22 cellular contexts compared by ENCODE assay signal in the genomic region with DNA sequence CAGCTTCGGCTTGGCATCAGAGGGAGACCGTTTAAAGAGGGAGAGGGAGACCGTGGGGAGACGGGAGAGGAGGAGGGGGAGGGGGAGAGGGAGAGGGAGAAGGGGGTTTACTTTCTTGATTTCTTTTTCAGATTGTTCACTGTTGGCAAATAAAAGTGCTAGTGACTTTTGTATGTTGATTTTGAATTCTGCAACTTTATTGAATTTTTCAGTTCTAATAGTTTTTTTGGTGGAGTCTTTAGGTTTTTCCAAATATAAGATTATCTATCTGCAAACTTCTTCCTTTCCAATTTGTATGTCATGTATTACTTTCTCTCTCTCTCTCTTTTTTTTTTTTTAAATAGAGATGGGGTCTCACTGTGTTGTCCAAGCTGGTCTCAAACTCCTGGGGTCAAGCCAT.
DNase-seq lines count a peak whose midpoint lies in the region; ATAC-seq and TF ChIP-seq lines count a peak whose summit lies in the region.
"Had no signal": no experiment of that assay in that cellular context is flagged by ENCODE, and none has a peak within 500 bp of the region (broad histone marks: within the 10 kb centered on the region; RNA-seq: fewer than 3 reads in every experiment).

No MANE protein-coding gene starts in this region.

- no peaks in the 10 kb centered on the region for H3K27me3 ChIP-seq in heart right ventricle
- no peaks in the 10 kb centered on the region for H3K27me3 ChIP-seq in right atrium auricular region
- no peaks in the 10 kb centered on the region for H3K27me3 ChIP-seq in gastrocnemius medialis
- no peaks in the 10 kb centered on the region for H3K27me3 ChIP-seq in thyroid gland
- H3K27me3 ChIP-seq: BE2C; BLaER1 treated with 17β-estradiol and CSF1 and Interleukin-3, amounts not matched to agents 10 nM and 100 nM had no signal

- H3K36me3 ChIP-seq in heart right ventricle (peaks cover 0 to 63% (median 18%) of the 10 kb centered on the region in 9 donors), right atrium auricular region (peaks cover 29% of the 10 kb centered on the region), gastrocnemius medialis (peaks cover 0 to 29% of the 10 kb centered on the region in 2 donors), thyroid gland (peaks cover 0 to 4% of the 10 kb centered on the region in 2 donors)
- H3K36me3 ChIP-seq: BE2C had no signal

- H3K27ac ChIP-seq in heart right ventricle (peak overlapping the region in 6 of 10 donors; percentile 10 to 68 (median 51)), right atrium auricular region (peak overlapping the region; percentile 57 to 79), gastrocnemius medialis (peak overlapping the region in 3 of 4 donors; percentile 17 to 68 (median 52)), thyroid gland (no peak overlapping the region)
- H3K27ac ChIP-seq: A549; BLaER1 treated with 17β-estradiol and CSF1 and Interleukin-3, amounts not matched to agents 10 nM and 100 nM; GM23248 had no signal

- TF ChIP-seq CTCF in heart right ventricle (IDR thresholded peaks at IDR 0.05) (no peak), right atrium auricular region (IDR thresholded peaks at IDR 0.05) (no peak), gastrocnemius medialis (IDR thresholded peaks at IDR 0.05 in 4 of 5, conservative IDR thresholded peaks at IDR 0.05 in 1 of 5) (no peak), thyroid gland (IDR thresholded peaks at IDR 0.05) (no peak)

- H3K4me1 ChIP-seq in heart right ventricle (peaks cover 0 to 6% (median 0%) of the 10 kb centered on the region in 9 donors), right atrium auricular region (no peaks in the 10 kb centered on the region), gastrocnemius medialis (peaks cover 7% of the 10 kb centered on the region in 2 donors), thyroid gland (peaks cover 4 to 9% of the 10 kb centered on the region in 2 donors)
- H3K4me1 ChIP-seq: BE2C had no signal

- peak overlapping the region in 5 of 10 donors; percentile 5 to 37 (median 26) for H3K4me3 ChIP-seq in heart right ventricle
- H3K4me3 ChIP-seq in right atrium auricular region, result peak overlapping the region in 1 of 2 donors; percentile 12
- H3K4me3 ChIP-seq in gastrocnemius medialis, result no peak overlapping the region
- H3K4me3 ChIP-seq in thyroid gland (replicated peaks in 1 of 3), result no peak overlapping the region
- H3K4me3 ChIP-seq: A549; BLaER1 treated with 17β-estradiol and CSF1 and Interleukin-3, amounts not matched to agents 10 nM and 100 nM; GM12878; GM23248 had no signal

- no peak for DNase-seq in heart right ventricle
- DNase-seq in cardiac septum (ENCODE audit: low spot score), result no peak
- DNase-seq in right atrium auricular region (ENCODE audit: low spot score), result no peak
- no peak for DNase-seq in Right ventricle myocardium superior
- DNase-seq in gastrocnemius medialis, result peak in 1 of 2 donors; percentile 18
- DNase-seq in thyroid gland, result no peak
- DNase-seq: 8988T; ACHN; AML-193; BE2C; CD4-positive, alpha-beta T cell; CD8-positive, alpha-beta memory T cell; DMS 273 treated with DMSO at 0.1 percent for 48 hours; DMS79; EL; GDM1; GM23248; H7; HCEC 1CT had no signal

- TF ChIP-seq POLR2A in gastrocnemius medialis (IDR thresholded peaks at IDR 0.05), result no peak
- no peak for TF ChIP-seq POLR2A in thyroid gland (IDR thresholded peaks at IDR 0.05)

- in situ Hi-C loops in gastrocnemius medialis (cut with MboI; ENCODE audit: low sequenced_read_pairs in 4 of 4), result loop anchor here in 1 of 4 donors (25.0 kb wide), 1 partner anchor 115 kb away; a partner anchor contains a TSS

- no peaks in the 10 kb centered on the region for H3K9me3 ChIP-seq in heart right ventricle
- H3K9me3 ChIP-seq in right atrium auricular region, result no peaks in the 10 kb centered on the region
- no peaks in the 10 kb centered on the region for H3K9me3 ChIP-seq in gastrocnemius medialis
- H3K9me3 ChIP-seq in thyroid gland, result no peaks in the 10 kb centered on the region
- H3K9me3 ChIP-seq: A549, BE2C had no signal

- intact Hi-C loops in heart right ventricle (cut with DNase I) (no loop called here), cardiac septum (cut with DNase I) (no loop called here), Right ventricle myocardium superior (cut with DNase I) (no loop called here), gastrocnemius medialis (cut with DNase I; ENCODE audit: low total_unique reads) (no loop called here), thyroid gland (cut with DNase I) (no loop called here)

- WGBS in heart right ventricle, 2 donors, result 65 to 66% methylated on average over 4 of the region's 4 CpGs
- WGBS in thyroid gland, 2 donors, result 80 to 83% methylated on average over 4 of the region's 4 CpGs

- ATAC-seq in heart right ventricle (no peak), Right ventricle myocardium superior (ENCODE audit: poor library complexity) (no peak), gastrocnemius medialis (no peak)
- ATAC-seq: A549, GM12878 had no signal

Comparison
In these comparisons a context has a peak if more than half of its experiments do, and no peak if none do; other contexts are left out.
1. H3K27ac ChIP-seq: peak in heart right ventricle (6 of 10), right atrium auricular region (2 of 2) and gastrocnemius medialis (3 of 4); none in thyroid gland (0 of 3).